ENCODE assay signal across 8 cellular contexts in the genomic region with DNA sequence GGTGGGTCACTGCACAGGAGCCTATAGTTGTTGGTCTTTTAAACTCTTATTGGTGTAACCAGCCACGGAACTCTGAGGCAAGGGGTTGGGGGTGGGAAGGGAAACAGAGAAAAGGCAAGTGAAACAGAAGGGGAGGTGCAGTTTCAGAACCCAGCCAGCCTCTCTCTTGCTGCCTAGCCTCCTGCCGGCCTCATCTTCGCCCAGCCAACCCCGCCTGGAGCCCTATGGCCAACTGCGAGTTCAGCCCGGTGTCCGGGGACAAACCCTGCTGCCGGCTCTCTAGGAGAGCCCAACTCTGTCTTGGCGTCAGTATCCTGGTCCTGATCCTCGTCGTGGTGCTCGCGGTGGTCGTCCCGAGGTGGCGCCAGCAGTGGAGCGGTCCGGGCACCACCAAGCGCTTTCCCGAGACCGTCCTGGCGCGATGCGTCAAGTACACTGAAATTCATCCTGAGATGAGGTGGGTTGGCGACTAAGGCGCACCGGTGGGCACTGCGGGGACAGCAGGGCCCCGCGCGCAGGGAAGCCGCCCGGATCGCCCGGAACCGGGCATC. TPM values are rescaled to one million over a fixed set of nuclear protein-coding genes. Genes with fewer than 3 reads are reported as not detected.
DNase-seq lines count a peak whose midpoint lies in the region; ATAC-seq and TF ChIP-seq lines count a peak whose summit lies in the region.

Gene CD38, plus strand, starts transcription at position 138 of the 551 bp plus-strand sequence. Its CDS starts 87 bp downstream, at position 225.

- peaks cover 56% of the 10 kb centered on the region for H3K4me1 Mint-ChIP-seq in stimulated activated effector memory CD8-positive, alpha-beta T cell treated with anti-CD3 and anti-CD28 coated beads, Interleukin-12 subunit alpha, Interleukin-12 subunit beta, amount 100 ng/mL, for 72 hours

- H3K4me2 ChIP-seq in mammary epithelial cell (ENCODE audit: insufficient read depth, low read depth, low read length): peak within 1 kb of the TSS; percentile 100

- peak within 1 kb of the TSS; percentile 74 for H3K4me3 Mint-ChIP-seq in stimulated activated effector memory CD8-positive, alpha-beta T cell treated with anti-CD3 and anti-CD28 coated beads, Interleukin-12 subunit alpha, Interleukin-12 subunit beta, amount 100 ng/mL, for 72 hours

- 8% methylated on average over 11 of the region's 36 CpGs for WGBS in mammary epithelial cell (ENCODE audit: low coverage, missing lambda C conversion rate)
- 20% methylated on average over 1 of the region's 36 CpGs for WGBS in right lobe of liver (ENCODE audit: insufficient coverage, low coverage, low lambda C conversion rate, missing lambda C conversion rate)

- TF ChIP-seq POLR2A in Peyer's patch (IDR thresholded peaks at IDR 0.05) (no peak), right lobe of liver (IDR thresholded peaks at IDR 0.05) (no peak)

- H3K79me2 ChIP-seq in mammary epithelial cell (ENCODE audit: insufficient read depth, low read length): no peaks in the 10 kb centered on the region

- H3K36me3 ChIP-seq in Peyer's patch (no peaks in the 10 kb centered on the region), mammary epithelial cell (ENCODE audit: insufficient read depth, low read length) (no peaks in the 10 kb centered on the region), right lobe of liver (no peaks in the 10 kb centered on the region)

- intact Hi-C loops in mammary epithelial cell (cut with micrococcal nuclease): no loop called here
- intact Hi-C loops in right lobe of liver (cut with DNase I): no loop called here

- ATAC-seq in HG02885 (IDR thresholded peaks at IDR 0.05; ENCODE audit: poor library complexity, unreplicated experiment): peak; percentile 77
- peak; percentile 48 to 71 (median 64) for ATAC-seq in right lobe of liver
- ATAC-seq in stimulated activated effector memory CD8-positive, alpha-beta T cell treated with anti-CD3 and anti-CD28 coated beads, Interleukin-12 subunit alpha, Interleukin-12 subunit beta, amount 100 ng/mL, for 72 hours: peak; percentile 61

- H3K4me1 ChIP-seq in Peyer's patch: peaks cover 0 to 6% (median 2%) of the 10 kb centered on the region in 4 donors
- H3K4me1 ChIP-seq in mammary epithelial cell (ENCODE audit: insufficient read depth, low read length): peaks cover 15% of the 10 kb centered on the region
- no peaks in the 10 kb centered on the region for H3K4me1 ChIP-seq in right lobe of liver

- peak within 1 kb of the TSS; percentile 92 for H2AFZ ChIP-seq in mammary epithelial cell (ENCODE audit: low read depth, low read length)

- H3K27me3 ChIP-seq in Peyer's patch (no peaks in the 10 kb centered on the region), mammary epithelial cell (ENCODE audit: insufficient read depth, low read length) (peaks cover 9% of the 10 kb centered on the region), right lobe of liver (no peaks in the 10 kb centered on the region)

- no peak within 1 kb of the TSS for H3K9ac ChIP-seq in mammary epithelial cell (ENCODE audit: insufficient read depth, low read length)

- H3K27ac ChIP-seq in Peyer's patch: peak within 1 kb of the TSS; percentile 41 to 88 (median 60)
- no peak within 1 kb of the TSS for H3K27ac ChIP-seq in mammary epithelial cell (ENCODE audit: insufficient read depth, low read depth, low read length)
- H3K27ac ChIP-seq in right lobe of liver: peak within 1 kb of the TSS; percentile 12 to 60 (median 55)

- CTCF ChIA-PET in mammary epithelial cell (lab: Charles Lee; ENCODE audit: low non-redundant PET): no interaction called here

- H3K9me3 Mint-ChIP-seq in stimulated activated effector memory CD8-positive, alpha-beta T cell treated with anti-CD3 and anti-CD28 coated beads, Interleukin-12 subunit alpha, Interleukin-12 subunit beta, amount 100 ng/mL, for 72 hours: no peaks in the 10 kb centered on the region

- DNase-seq in SKM-1 treated with dmso at 0.1 percent for 144 hours (lab: John Stamatoyannopoulos, UW; ENCODE audit: unreplicated experiment) (peak; percentile 12), SKM-1 (lab: John Stamatoyannopoulos, UW; ENCODE audit: unreplicated experiment) (no peak), Peyer's patch (peak in 2 of 3 donors; percentile 81 to 84), mammary epithelial cell (no peak), right lobe of liver (peak; percentile 55 to 70 (median 63)), NCI-H2227 treated with DMSO at 0.1 percent for 48 hours (lab: John Stamatoyannopoulos, UW) (no peak)
- DNase-seq in stimulated activated effector memory CD8-positive, alpha-beta T cell treated with anti-CD3 and anti-CD28 coated beads, Interleukin-12 subunit alpha, Interleukin-12 subunit beta, amount 100 ng/mL, for 72 hours (ENCODE audit: low spot score in 2 of 2): peak in 1 of 2 donors; percentile 79

- peak within 1 kb of the TSS; percentile 43 for H3K27ac Mint-ChIP-seq in stimulated activated effector memory CD8-positive, alpha-beta T cell treated with anti-CD3 and anti-CD28 coated beads, Interleukin-12 subunit alpha, Interleukin-12 subunit beta, amount 100 ng/mL, for 72 hours

- no peaks in the 10 kb centered on the region for H4K20me1 ChIP-seq in mammary epithelial cell (ENCODE audit: insufficient read depth, low read length)

- in situ Hi-C loops in mammary epithelial cell (cut with MboI; ENCODE audit: low sequenced_read_pairs in 2 of 2): loop anchor here in 1 of 2 donors (25.0 kb wide), 1 partner anchor 291 kb away; no protein-coding TSS in a partner anchor

- TF ChIP-seq CTCF in Peyer's patch (IDR thresholded peaks at IDR 0.05) (no peak), mammary epithelial cell (conservative IDR thresholded peaks at IDR 0.05 in 1 of 2, IDR thresholded peaks at IDR 0.05 in 1 of 2; ENCODE audit: extremely low read depth in 1 of 2, insufficient read depth in 1 of 2, low read depth in 1 of 2, low read length in 2 of 2) (no peak), right lobe of liver (IDR thresholded peaks at IDR 0.05) (no peak)

- no TSS peak for BruUV-seq in mammary epithelial cell (replicated peaks; lab: Mats Ljungman, UMichigan)

- H3K9me3 ChIP-seq in Peyer's patch (no peaks in the 10 kb centered on the region), mammary epithelial cell (replicated peaks; ENCODE audit: insufficient read depth, low read length) (no peaks in the 10 kb centered on the region), right lobe of liver (no peaks in the 10 kb centered on the region)

- dilution Hi-C loops in mammary epithelial cell (cut with HindIII; ENCODE audit: low sequenced_read_pairs): loop anchor here (25.0 kb wide), 1 partner anchor 291 kb away; no protein-coding TSS in a partner anchor

- H3K4me3 ChIP-seq in Peyer's patch (peak within 1 kb of the TSS; percentile 55 to 68 (median 60)), mammary epithelial cell (replicated peaks in 1 of 3; ENCODE audit: insufficient read depth in 1 of 3, low read depth in 2 of 3, low read length in 3 of 3) (peak within 1 kb of the TSS; percentile 36 to 52 (median 43)), right lobe of liver (peak within 1 kb of the TSS; percentile 56 to 77 (median 64))

- no peaks in the 10 kb centered on the region for H3K36me3 Mint-ChIP-seq in stimulated activated effector memory CD8-positive, alpha-beta T cell treated with anti-CD3 and anti-CD28 coated beads, Interleukin-12 subunit alpha, Interleukin-12 subunit beta, amount 100 ng/mL, for 72 hours

RNA-seq across cellular contexts. Expression of gene CD38, which starts in this region (rescaled TPM):
- total RNA-seq in Peyer's patch (10 to 100 TPM in 1 of 4 donors, 1 to 10 TPM in 3; 2.1 to 19.0 (median 3.9) TPM), mammary epithelial cell (not detected), right lobe of liver (1 to 10 TPM in 4 of 6 experiments, under 1 TPM in 2; 0.74 to 8.4 (median 3.3) TPM)
- polyA plus RNA-seq in mammary epithelial cell: 0.01 TPM
- polyA minus RNA-seq in mammary epithelial cell: not detected

Comparison
In these comparisons a context has a peak if more than half of its experiments do, and no peak if none do; other contexts are left out.
1. DNase-seq: peak in SKM-1 treated with dmso at 0.1 percent for 144 hours (single experiment), Peyer's patch (2 of 3) and right lobe of liver (3 of 3); none in SKM-1 (single experiment), mammary epithelial cell (single experiment) and NCI-H2227 treated with DMSO at 0.1 percent for 48 hours (single experiment).
2. Peak in every context shown above with its lines, with median percentiles within 50 percentile points of each other: ATAC-seq and H3K4me3 ChIP-seq.